In genomic region chr4:12852338-12853307, GRCh38 we compare ENCODE assay signal across 8 cellular contexts.
DNase-seq lines count a peak whose midpoint lies in the region; ATAC-seq and TF ChIP-seq lines count a peak whose summit lies in the region.

No MANE protein-coding gene starts in this region.

- H3K4me1 Mint-ChIP-seq in activated CD8-positive, alpha-beta T cell treated with anti-CD3 and anti-CD28 coated beads for 36 hours (ENCODE audit: low read depth), result no peaks in the 10 kb centered on the region
- H3K4me1 Mint-ChIP-seq in activated CD8-positive, alpha-beta T cell treated with anti-CD3 and anti-CD28 coated beads, Interleukin-2, amount 10 ng/mL, durations not matched to agents 7 days and 5 days (ENCODE audit: low read depth), result peaks cover 2% of the 10 kb centered on the region
- peaks cover 21% of the 10 kb centered on the region for H3K4me1 Mint-ChIP-seq in neural progenitor cell

- intact Hi-C loops in activated CD8-positive, alpha-beta T cell treated with anti-CD3 and anti-CD28 coated beads for 36 hours (cut with micrococcal nuclease), result loop anchor here (2.0 kb wide), 1 partner anchor 696 kb away; no protein-coding TSS in a partner anchor

- TF ChIP-seq CTCF in activated CD8-positive, alpha-beta T cell treated with anti-CD3 and anti-CD28 coated beads for 36 hours (IDR thresholded peaks at IDR 0.05), result peak; percentile 55
- peak; percentile 73 for TF ChIP-seq CTCF in Loucy (conservative IDR thresholded peaks at IDR 0.05; ENCODE audit: low read length)
- peak; percentile 57 for TF ChIP-seq CTCF in fibroblast of mammary gland (conservative IDR thresholded peaks at IDR 0.05; ENCODE audit: control insufficient read depth, insufficient read depth, low read depth, low read length)
- peak; percentile 75 for TF ChIP-seq CTCF in neural progenitor cell (IDR thresholded peaks at IDR 0.05)

- H3K9me3 ChIP-seq in Loucy (ENCODE audit: insufficient read depth, low read depth, low read length), result no peaks in the 10 kb centered on the region
- H3K9me3 ChIP-seq in neural progenitor cell (ENCODE audit: low read depth), result no peaks in the 10 kb centered on the region

- peak overlapping the region; percentile 82 for H2AFZ ChIP-seq in Loucy (ENCODE audit: low read length)
- no peak overlapping the region for H2AFZ ChIP-seq in neural progenitor cell (replicated peaks)

- H3K79me2 ChIP-seq in Loucy (ENCODE audit: insufficient read depth, low read length) (no peaks in the 10 kb centered on the region), neural progenitor cell (ENCODE audit: low read depth) (no peaks in the 10 kb centered on the region)

- H3K27me3 ChIP-seq in Loucy (ENCODE audit: insufficient read depth, low read length, poor library complexity, severe bottlenecking) (no peaks in the 10 kb centered on the region), neural progenitor cell (no peaks in the 10 kb centered on the region)

- no peaks in the 10 kb centered on the region for H3F3A ChIP-seq in Loucy (ENCODE audit: low read depth)
- H3F3A ChIP-seq in neural progenitor cell (ENCODE audit: low read depth), result no peaks in the 10 kb centered on the region

- CTCF ChIA-PET in activated CD8-positive, alpha-beta T cell treated with anti-CD3 and anti-CD28 coated beads for 36 hours (lab: Charles Lee), result interaction anchor here (0.6 to 3.2 kb wide), 8 partner anchors 8 to 710 kb away, joined by 3 to 25 read pairs (median 4); no protein-coding TSS in a partner anchor
- CTCF ChIA-PET in activated CD8-positive, alpha-beta T cell treated with anti-CD3 and anti-CD28 coated beads, Interleukin-2, amount 10 ng/mL, durations not matched to agents 7 days and 5 days (lab: Charles Lee), result interaction anchor here (0.7 to 1.7 kb wide), 8 partner anchors 8 to 732 kb away, joined by 3 to 5 read pairs (median 3); no protein-coding TSS in a partner anchor

- ATAC-seq in activated CD8-positive, alpha-beta T cell treated with anti-CD3 and anti-CD28 coated beads for 36 hours, result no peak
- ATAC-seq in activated CD8-positive, alpha-beta T cell treated with anti-CD3 and anti-CD28 coated beads, Interleukin-2, amount 10 ng/mL, durations not matched to agents 7 days and 5 days, result no peak
- ATAC-seq in HG03139 (IDR thresholded peaks at IDR 0.05; ENCODE audit: unreplicated experiment), result no peak

- DNase-seq in activated CD8-positive, alpha-beta T cell treated with anti-CD3 and anti-CD28 coated beads for 36 hours, result no peak
- DNase-seq in activated CD8-positive, alpha-beta T cell treated with anti-CD3 and anti-CD28 coated beads, Interleukin-2, amount 10 ng/mL, durations not matched to agents 7 days and 5 days, result no peak
- DNase-seq in SHP77 treated with DMSO at 0.1 percent for 48 hours (lab: John Stamatoyannopoulos, UW) (peak; percentile 46), fibroblast of mammary gland (ENCODE audit: low read depth) (peak; percentile 69), neural progenitor cell (ENCODE audit: low spot score) (peak; percentile 73)
- DNase-seq in activated effector memory CD4-positive, alpha-beta T cell treated with anti-CD3 and anti-CD28 coated beads, Interleukin-2, amount 50 U/mL, for 16 hours, result no peak

- peak overlapping the region; percentile 35 for H3K4me2 ChIP-seq in Loucy (ENCODE audit: low read depth, low read length, poor library complexity, severe bottlenecking)
- H3K4me2 ChIP-seq in neural progenitor cell, result no peak overlapping the region

- no peak overlapping the region for H3K27ac Mint-ChIP-seq in activated CD8-positive, alpha-beta T cell treated with anti-CD3 and anti-CD28 coated beads for 36 hours
- no peak overlapping the region for H3K27ac Mint-ChIP-seq in activated CD8-positive, alpha-beta T cell treated with anti-CD3 and anti-CD28 coated beads, Interleukin-2, amount 10 ng/mL, durations not matched to agents 7 days and 5 days
- no peak overlapping the region for H3K27ac Mint-ChIP-seq in neural progenitor cell

- H3K4me3 ChIP-seq in Loucy (ENCODE audit: low read length, poor library complexity, severe bottlenecking), result peak overlapping the region; percentile 29
- H3K4me3 ChIP-seq in fibroblast of mammary gland (ENCODE audit: control insufficient read depth, low read depth, low read length), result no peak overlapping the region
- H3K4me3 ChIP-seq in neural progenitor cell, result no peak overlapping the region

- H3K36me3 Mint-ChIP-seq in activated CD8-positive, alpha-beta T cell treated with anti-CD3 and anti-CD28 coated beads for 36 hours (ENCODE audit: low read depth), result no peaks in the 10 kb centered on the region
- no peaks in the 10 kb centered on the region for H3K36me3 Mint-ChIP-seq in activated CD8-positive, alpha-beta T cell treated with anti-CD3 and anti-CD28 coated beads, Interleukin-2, amount 10 ng/mL, durations not matched to agents 7 days and 5 days (ENCODE audit: low read depth)
- H3K36me3 Mint-ChIP-seq in neural progenitor cell, result no peaks in the 10 kb centered on the region

- H3K36me3 ChIP-seq in Loucy (ENCODE audit: insufficient read depth, low read length), result no peaks in the 10 kb centered on the region
- no peaks in the 10 kb centered on the region for H3K36me3 ChIP-seq in neural progenitor cell

- H3K4me1 ChIP-seq in Loucy (ENCODE audit: insufficient read depth, low read length, poor library complexity, severe bottlenecking), result no peaks in the 10 kb centered on the region
- H3K4me1 ChIP-seq in neural progenitor cell, result no peaks in the 10 kb centered on the region

- H3K27me3 Mint-ChIP-seq in activated CD8-positive, alpha-beta T cell treated with anti-CD3 and anti-CD28 coated beads for 36 hours, result peaks cover 7% of the 10 kb centered on the region
- H3K27me3 Mint-ChIP-seq in activated CD8-positive, alpha-beta T cell treated with anti-CD3 and anti-CD28 coated beads, Interleukin-2, amount 10 ng/mL, durations not matched to agents 7 days and 5 days (ENCODE audit: low read depth), result peaks cover 4% of the 10 kb centered on the region
- peaks cover 2% of the 10 kb centered on the region for H3K27me3 Mint-ChIP-seq in neural progenitor cell (ENCODE audit: insufficient read depth, low read depth)

- no peaks in the 10 kb centered on the region for H3K9me2 ChIP-seq in Loucy (replicated peaks; ENCODE audit: low read depth, low read length)

- POLR2A ChIA-PET in activated CD8-positive, alpha-beta T cell treated with anti-CD3 and anti-CD28 coated beads for 36 hours (lab: Charles Lee), result no interaction called here
- POLR2A ChIA-PET in activated CD8-positive, alpha-beta T cell treated with anti-CD3 and anti-CD28 coated beads, Interleukin-2, amount 10 ng/mL, durations not matched to agents 7 days and 5 days (lab: Charles Lee), result no interaction called here

- no peaks in the 10 kb centered on the region for H4K20me1 ChIP-seq in Loucy (ENCODE audit: insufficient read depth, low read length, poor library complexity, severe bottlenecking)
- no peaks in the 10 kb centered on the region for H4K20me1 ChIP-seq in neural progenitor cell (ENCODE audit: low read depth)

- H3K9me3 Mint-ChIP-seq in activated CD8-positive, alpha-beta T cell treated with anti-CD3 and anti-CD28 coated beads for 36 hours, result no peaks in the 10 kb centered on the region
- no peaks in the 10 kb centered on the region for H3K9me3 Mint-ChIP-seq in activated CD8-positive, alpha-beta T cell treated with anti-CD3 and anti-CD28 coated beads, Interleukin-2, amount 10 ng/mL, durations not matched to agents 7 days and 5 days (ENCODE audit: insufficient read depth)
- H3K9me3 Mint-ChIP-seq in neural progenitor cell, result no peaks in the 10 kb centered on the region

- H3K9ac ChIP-seq in Loucy (ENCODE audit: low read depth, low read length, poor library complexity, severe bottlenecking), result no peak overlapping the region
- no peak overlapping the region for H3K9ac ChIP-seq in neural progenitor cell

- H3K4me3 Mint-ChIP-seq in activated CD8-positive, alpha-beta T cell treated with anti-CD3 and anti-CD28 coated beads for 36 hours, result no peak overlapping the region
- H3K4me3 Mint-ChIP-seq in activated CD8-positive, alpha-beta T cell treated with anti-CD3 and anti-CD28 coated beads, Interleukin-2, amount 10 ng/mL, durations not matched to agents 7 days and 5 days, result no peak overlapping the region
- H3K4me3 Mint-ChIP-seq in neural progenitor cell, result no peak overlapping the region

- H3K27ac ChIP-seq in neural progenitor cell, result no peak overlapping the region

Comparison
In these comparisons a context has a peak if more than half of its experiments do, and no peak if none do; other contexts are left out.
1. DNase-seq: peak in SHP77 treated with DMSO at 0.1 percent for 48 hours (single experiment), fibroblast of mammary gland (single experiment) and neural progenitor cell (single experiment); none in activated CD8-positive, alpha-beta T cell treated with anti-CD3 and anti-CD28 coated beads for 36 hours (single experiment), activated CD8-positive, alpha-beta T cell treated with anti-CD3 and anti-CD28 coated beads, Interleukin-2, amount 10 ng/mL, durations not matched to agents 7 days and 5 days (single experiment) and activated effector memory CD4-positive, alpha-beta T cell treated with anti-CD3 and anti-CD28 coated beads, Interleukin-2, amount 50 U/mL, for 16 hours (single experiment).
2. Peak in every context shown above with its lines, with median percentiles within 50 percentile points of each other: CTCF ChIP-seq.